Comparison of ENCODE assay signal across 17 cellular contexts in genomic region chr18:43805646-43806194, GRCh38.
DNase-seq lines count a peak whose midpoint lies in the region; ATAC-seq lines count a peak whose summit lies in the region.
"Had no signal": no experiment of that assay in that cellular context is flagged by ENCODE, and none has a peak within 500 bp of the region (broad histone marks: within the 10 kb centered on the region; RNA-seq: fewer than 3 reads in every experiment).

No MANE protein-coding gene starts in this region.

- peak; percentile 30 for DNase-seq in NCI-H748 (lab: John Stamatoyannopoulos, UW; ENCODE audit: unreplicated experiment)
- no peak for DNase-seq in NCI-H748 treated with DMSO at 0.1 percent for 48 hours (lab: John Stamatoyannopoulos, UW)
- DNase-seq in NCI-H69 (lab: John Stamatoyannopoulos, UW): peak; percentile 81
- DNase-seq in fibroblast of peridontal ligament (ENCODE audit: extremely low read depth): peak; percentile 33
- DNase-seq in stromal cell of bone marrow (ENCODE audit: low read depth): peak; percentile 15
- DNase-seq in activated CD4-positive, alpha-beta T cell treated with anti-CD3 and anti-CD28 coated beads, Interleukin-2, amount 50 U/mL, for 48 hours: no peak
- DNase-seq: activated CD4-positive, alpha-beta T cell treated with anti-CD3 and anti-CD28 coated beads for 1 hour; activated naive CD8-positive, alpha-beta T cell treated with anti-CD3 and anti-CD28 coated beads, Interleukin-2, amount 50 U/mL, for 24 hours; activated T-cell treated with anti-CD3 and anti-CD28 coated beads, Interleukin-2, amount 50 U/mL, for 1 hour; IMR-90; NCI-H1930; ovary; stimulated activated CD4-positive, alpha-beta T cell treated with anti-CD3 and anti-CD28 coated beads, Interleukin-15, amount 100 ng/mL, for 24 hours; tibial artery had no signal

- ATAC-seq in GM18498 (IDR thresholded peaks at IDR 0.05; ENCODE audit: unreplicated experiment) (no peak), HG02571 (IDR thresholded peaks at IDR 0.05; ENCODE audit: unreplicated experiment) (no peak)
- ATAC-seq: activated naive CD8-positive, alpha-beta T cell treated with anti-CD3 and anti-CD28 coated beads, Interleukin-2, amount 50 U/mL, for 24 hours; esophagus mucosa had no signal

Comparison
In these comparisons a context has a peak if more than half of its experiments do, and no peak if none do; other contexts are left out.
1. DNase-seq: peak in NCI-H748 (single experiment), NCI-H69 (single experiment), fibroblast of peridontal ligament (single experiment) and stromal cell of bone marrow (single experiment); none in NCI-H748 treated with DMSO at 0.1 percent for 48 hours (single experiment) and activated CD4-positive, alpha-beta T cell treated with anti-CD3 and anti-CD28 coated beads, Interleukin-2, amount 50 U/mL, for 48 hours (0 of 2).